In genomic region chr13:51325837-51326236, GRCh38 we compare ENCODE assay signal across 1 cellular context.
TF ChIP-seq lines count a peak whose summit lies in the region.

No MANE protein-coding gene starts in this region.

TF ChIP-seq in GM23338, 12 proteins besides CTCF, POLR2A, EP300 and RAD21 (continued from another document):
- TF ChIP-seq REST (IDR thresholded peaks at IDR 0.05; ENCODE audit: unreplicated experiment): no peak
